In genomic region chr5:168647083-168647482, GRCh38 we compare ENCODE assay signal across 12 cellular contexts.
DNase-seq lines count a peak whose midpoint lies in the region; TF ChIP-seq lines count a peak whose summit lies in the region.
"Had no signal": no experiment of that assay in that cellular context is flagged by ENCODE, and none has a peak within 500 bp of the region (broad histone marks: within the 10 kb centered on the region; RNA-seq: fewer than 3 reads in every experiment).

No MANE protein-coding gene starts in this region.

- H4K20me1 ChIP-seq in H9 (ENCODE audit: control insufficient read depth, insufficient read depth, insufficient read length), result no peaks in the 10 kb centered on the region

- no peak overlapping the region for H3K27ac Mint-ChIP-seq in H9

- H3K36me3 Mint-ChIP-seq in H9 (ENCODE audit: insufficient read depth in 1 of 3, low read depth in 3 of 3), result peaks cover 3 to 8% (median 3%) of the 10 kb centered on the region in 3 experiments

- H3K9me3 Mint-ChIP-seq in H9, result peaks cover 8 to 9% of the 10 kb centered on the region in 2 experiments

- no peak overlapping the region for H2BK5ac ChIP-seq in H9 (ENCODE audit: insufficient read length, low read length)

- H3K14ac ChIP-seq in H9 (ENCODE audit: insufficient read depth, low read length), result no peak overlapping the region

- TF ChIP-seq CTCF in BJ (IDR thresholded peaks at IDR 0.05; ENCODE audit: insufficient read depth, low read depth, low read length), result no peak
- TF ChIP-seq CTCF in liver (IDR thresholded peaks at IDR 0.05; ENCODE audit: low read depth, low read length, missing input control), result no peak
- no peak for TF ChIP-seq CTCF in H9 (conservative IDR thresholded peaks at IDR 0.05)

- TF ChIP-seq RAD21 in liver (IDR thresholded peaks at IDR 0.05), result peak in 1 of 2 donors; percentile 10

- no peaks in the 10 kb centered on the region for H3K79me1 ChIP-seq in H9 (ENCODE audit: insufficient read depth, low read depth, low read length, poor library complexity, severe bottlenecking)

- CTCF ChIA-PET in BJ (lab: Yijun Ruan, JAX), result interaction anchor here (0.6 kb wide), 1 partner anchor 957 kb away, joined by 3 read pairs; no protein-coding TSS in a partner anchor

- no peak overlapping the region for H2BK12ac ChIP-seq in H9 (ENCODE audit: insufficient read length, low read depth, low read length)

- POLR2A ChIA-PET in BJ (lab: Charles Lee), result no interaction called here

- DNase-seq in BJ (ENCODE audit: low read depth) (peak; percentile 19), HT1080 (ENCODE audit: low read depth) (peak; percentile 28), epithelial cell of prostate (ENCODE audit: low read depth, low spot score) (peak; percentile 97), NCI-H2029 (lab: John Stamatoyannopoulos, UW) (no peak), H9 (no peak), RPMI8226 (no peak), SHP77 treated with DMSO at 0.1 percent for 48 hours (lab: John Stamatoyannopoulos, UW) (no peak)
- DNase-seq: activated effector memory CD4-positive, alpha-beta T cell treated with Interleukin-2 at 50 U/mL for 16 hours; aorta; NCI-H1694 treated with DMSO at 0.1 percent for 48 hours; WERI-Rb-1 had no signal

- peaks cover 3 to 4% of the 10 kb centered on the region in 2 experiments; a peak in 2 of 4 replicates for H3K4me1 Mint-ChIP-seq in H9

- no peaks in the 10 kb centered on the region for H3K9me3 ChIP-seq in liver (ENCODE audit: control insufficient read depth in 4 of 4, low read length in 3 of 4)
- no peaks in the 10 kb centered on the region for H3K9me3 ChIP-seq in H9 (ENCODE audit: control insufficient read depth, low read depth, low read length)

- H3K23ac ChIP-seq in H9 (ENCODE audit: insufficient read length, low read depth, low read length), result no peak overlapping the region

- H2AFZ ChIP-seq in H9 (ENCODE audit: low read length), result no peak overlapping the region

- H3K27ac ChIP-seq in epithelial cell of prostate (peak overlapping the region; percentile 95), liver (ENCODE audit: low read depth in 1 of 2, low read length in 2 of 2) (no peak overlapping the region), H9 (ENCODE audit: insufficient read length, low read depth, low read length) (no peak overlapping the region)
- H3K27ac ChIP-seq: WERI-Rb-1 had no signal

- no peaks in the 10 kb centered on the region; the same call in 1 of the 2 replicates for H3K79me2 ChIP-seq in H9 (ENCODE audit: insufficient read depth, low read length)

- no peak overlapping the region for H4K5ac ChIP-seq in H9 (ENCODE audit: insufficient read length, low read depth, low read length)

- no peaks in the 10 kb centered on the region for H3K36me3 ChIP-seq in BJ (ENCODE audit: control insufficient read depth, insufficient read depth, low read length)
- no peaks in the 10 kb centered on the region for H3K36me3 ChIP-seq in liver (ENCODE audit: control insufficient read depth in 4 of 4, insufficient read depth in 3 of 4, low read depth in 1 of 4, low read length in 3 of 4)
- H3K36me3 ChIP-seq: WERI-Rb-1 had no signal

- no peak overlapping the region for H3K18ac ChIP-seq in H9 (ENCODE audit: insufficient read length, low read depth, low read length)

- no peak overlapping the region for H3K4ac ChIP-seq in H9 (ENCODE audit: low read depth, low read length)

- no peak overlapping the region for H2BK20ac ChIP-seq in H9 (ENCODE audit: low read depth, low read length, poor library complexity, severe bottlenecking)

- H3K56ac ChIP-seq in H9 (ENCODE audit: insufficient read length, low read depth, low read length), result no peak overlapping the region

- no peaks in the 10 kb centered on the region for H3K27me3 Mint-ChIP-seq in H9 (ENCODE audit: low read depth)

- H2BK15ac ChIP-seq in H9 (ENCODE audit: low read depth, low read length), result no peak overlapping the region

- H3K27me3 ChIP-seq in BJ (ENCODE audit: control insufficient read depth, insufficient read depth, low read length) (no peaks in the 10 kb centered on the region), liver (ENCODE audit: control insufficient read depth in 4 of 4, insufficient read depth in 4 of 4, low read length in 3 of 4) (no peaks in the 10 kb centered on the region), H9 (ENCODE audit: insufficient read depth, low read length) (no peaks in the 10 kb centered on the region)

- H3K4me3 Mint-ChIP-seq in H9, result no peak overlapping the region

- H4K91ac ChIP-seq in H9 (ENCODE audit: insufficient read length, low read depth, low read length), result no peak overlapping the region

- H2BK120ac ChIP-seq in H9 (ENCODE audit: low read depth, low read length, poor library complexity, severe bottlenecking), result no peak overlapping the region

- H3K4me2 ChIP-seq in H9 (ENCODE audit: insufficient read depth, insufficient read length, low read length), result no peak overlapping the region

- no peak overlapping the region for H2AK5ac ChIP-seq in H9 (ENCODE audit: insufficient read length, low read length)

- H3K9ac ChIP-seq in liver (ENCODE audit: low read depth in 1 of 2, low read length in 2 of 2) (no peak overlapping the region), H9 (ENCODE audit: extremely low read depth, insufficient read length, low read length) (no peak overlapping the region)

- no peak overlapping the region for H4K8ac ChIP-seq in H9 (replicated peaks; ENCODE audit: insufficient read length, low read depth, low read length)

- H3K4me1 ChIP-seq in liver (ENCODE audit: control insufficient read depth in 4 of 4, insufficient read depth in 4 of 4, low read length in 3 of 4) (no peaks in the 10 kb centered on the region), H9 (ENCODE audit: insufficient read depth, low read length) (no peaks in the 10 kb centered on the region)

- no peaks in the 10 kb centered on the region for H3K23me2 ChIP-seq in H9 (ENCODE audit: insufficient read length, low read depth, low read length, poor library complexity, severe bottlenecking)

- H3T11ph ChIP-seq in H9 (ENCODE audit: low read length), result no peak overlapping the region

- H3K4me3 ChIP-seq in BJ (ENCODE audit: low read depth, low read length) (no peak overlapping the region), liver (ENCODE audit: low read depth in 1 of 3, low read length in 3 of 3) (no peak overlapping the region)

TF ChIP-seq in liver, 16 proteins besides CTCF, POLR2A, EP300 and RAD21:
- TF ChIP-seq, protein P1, sequence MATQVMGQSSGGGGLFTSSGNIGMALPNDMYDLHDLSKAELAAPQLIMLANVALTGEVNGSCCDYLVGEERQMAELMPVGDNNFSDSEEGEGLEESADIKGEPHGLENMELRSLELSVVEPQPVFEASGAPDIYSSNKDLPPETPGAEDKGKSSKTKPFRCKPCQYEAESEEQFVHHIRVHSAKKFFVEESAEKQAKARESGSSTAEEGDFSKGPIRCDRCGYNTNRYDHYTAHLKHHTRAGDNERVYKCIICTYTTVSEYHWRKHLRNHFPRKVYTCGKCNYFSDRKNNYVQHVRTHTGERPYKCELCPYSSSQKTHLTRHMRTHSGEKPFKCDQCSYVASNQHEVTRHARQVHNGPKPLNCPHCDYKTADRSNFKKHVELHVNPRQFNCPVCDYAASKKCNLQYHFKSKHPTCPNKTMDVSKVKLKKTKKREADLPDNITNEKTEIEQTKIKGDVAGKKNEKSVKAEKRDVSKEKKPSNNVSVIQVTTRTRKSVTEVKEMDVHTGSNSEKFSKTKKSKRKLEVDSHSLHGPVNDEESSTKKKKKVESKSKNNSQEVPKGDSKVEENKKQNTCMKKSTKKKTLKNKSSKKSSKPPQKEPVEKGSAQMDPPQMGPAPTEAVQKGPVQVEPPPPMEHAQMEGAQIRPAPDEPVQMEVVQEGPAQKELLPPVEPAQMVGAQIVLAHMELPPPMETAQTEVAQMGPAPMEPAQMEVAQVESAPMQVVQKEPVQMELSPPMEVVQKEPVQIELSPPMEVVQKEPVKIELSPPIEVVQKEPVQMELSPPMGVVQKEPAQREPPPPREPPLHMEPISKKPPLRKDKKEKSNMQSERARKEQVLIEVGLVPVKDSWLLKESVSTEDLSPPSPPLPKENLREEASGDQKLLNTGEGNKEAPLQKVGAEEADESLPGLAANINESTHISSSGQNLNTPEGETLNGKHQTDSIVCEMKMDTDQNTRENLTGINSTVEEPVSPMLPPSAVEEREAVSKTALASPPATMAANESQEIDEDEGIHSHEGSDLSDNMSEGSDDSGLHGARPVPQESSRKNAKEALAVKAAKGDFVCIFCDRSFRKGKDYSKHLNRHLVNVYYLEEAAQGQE (IDR thresholded peaks at IDR 0.05), result no peak
- peak; percentile 80 for TF ChIP-seq ATF3 (IDR thresholded peaks at IDR 0.05)
- TF ChIP-seq HNF4G (IDR thresholded peaks at IDR 0.05), result peak; percentile 36
- no peak for TF ChIP-seq FOXA2 (IDR thresholded peaks at IDR 0.05)
- TF ChIP-seq HNF4A (conservative IDR thresholded peaks at IDR 0.05), result peak; percentile 46 to 71
- no peak for TF ChIP-seq FOXA1 (IDR thresholded peaks at IDR 0.05)
- TF ChIP-seq RXRA (IDR thresholded peaks at IDR 0.05), result peak in 1 of 2 donors; percentile 8

Comparison
In these comparisons a context has a peak if more than half of its experiments do, and no peak if none do; other contexts are left out.
1. DNase-seq: peak in BJ (single experiment), HT1080 (single experiment) and epithelial cell of prostate (single experiment); none in NCI-H2029 (single experiment), H9 (single experiment), RPMI8226 (single experiment) and SHP77 treated with DMSO at 0.1 percent for 48 hours (single experiment).